11 cellular contexts compared by ENCODE assay signal in the genomic region with DNA sequence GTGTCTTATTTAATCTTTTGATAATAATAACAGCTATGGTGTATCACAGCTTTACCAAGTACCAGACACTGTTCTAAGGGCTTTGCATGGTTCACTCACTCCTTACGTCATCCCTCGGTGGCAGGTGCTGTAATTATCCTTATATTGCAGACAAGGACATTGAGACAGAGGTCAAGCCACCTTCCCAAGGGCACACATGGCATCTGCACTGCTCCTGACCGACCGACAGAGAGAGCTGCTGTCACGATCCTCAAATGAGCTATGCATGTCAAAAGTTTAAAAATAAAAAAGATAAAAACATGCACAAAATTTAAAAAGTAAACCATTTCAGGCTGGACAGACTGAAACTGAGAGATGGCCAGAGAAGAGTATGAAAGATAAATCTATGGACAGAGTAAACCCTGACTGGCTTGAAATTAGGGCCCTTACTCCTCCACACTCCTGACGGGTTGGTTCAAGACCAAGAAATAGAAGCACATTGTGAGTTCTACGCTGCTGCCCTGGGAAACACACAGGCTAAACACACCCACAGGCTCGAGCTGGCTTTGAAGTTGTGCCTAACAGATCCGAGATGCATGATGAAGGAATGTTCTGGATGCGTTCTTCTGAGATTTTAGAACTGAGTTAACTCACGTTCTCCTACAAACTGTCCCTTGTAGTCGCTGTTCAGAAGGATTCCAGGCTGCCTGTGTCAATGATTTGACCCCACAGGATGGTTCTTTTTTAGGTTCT.
DNase-seq lines count a peak whose midpoint lies in the region; ATAC-seq, FAIRE-seq and TF ChIP-seq lines count a peak whose summit lies in the region.
"Had no signal": no experiment of that assay in that cellular context is flagged by ENCODE, and none has a peak within 500 bp of the region (broad histone marks: within the 10 kb centered on the region; RNA-seq: fewer than 3 reads in every experiment).

No MANE protein-coding gene starts in this region.

- TF ChIP-seq EP300 in H1 (IDR thresholded peaks at IDR 0.05; ENCODE audit: borderline replicate concordance in 1 of 2, low read depth in 2 of 2, low read length in 2 of 2) = no peak

- intact Hi-C loops in right lobe of liver (cut with DNase I) (no loop called here), spleen (cut with DNase I; ENCODE audit: low total_unique reads) (no loop called here)

- H3K56ac ChIP-seq in H9 (ENCODE audit: insufficient read length, low read depth, low read length) = no peak overlapping the region
- H3K56ac ChIP-seq in H1 (replicated peaks; ENCODE audit: insufficient read length, low read depth, low read length) = no peak overlapping the region

- H3K27me3 ChIP-seq in H9 (ENCODE audit: insufficient read depth, low read length) = no peaks in the 10 kb centered on the region
- H3K27me3 ChIP-seq in H1 (replicated peaks in 1 of 4; ENCODE audit: control insufficient read depth in 3 of 4, extremely low read depth in 1 of 4, insufficient read depth in 3 of 4, low read length in 3 of 4) = no peaks in the 10 kb centered on the region
- H3K27me3 ChIP-seq in right lobe of liver = no peaks in the 10 kb centered on the region
- no peaks in the 10 kb centered on the region for H3K27me3 ChIP-seq in spleen (replicated peaks in 1 of 7)
- H3K27me3 ChIP-seq: thyroid gland had no signal

- FAIRE-seq in H1 (lab: Jason Lieb, UNC) = no peak

- H2AFZ ChIP-seq in H9 (ENCODE audit: low read length) (no peak overlapping the region), H1 (ENCODE audit: low read length) (no peak overlapping the region)

- H2BK15ac ChIP-seq in H9 (ENCODE audit: low read depth, low read length) (no peak overlapping the region), H1 (ENCODE audit: low read length) (peak overlapping the region; percentile 46; the same call in 1 of the 2 replicates)

- no peaks in the 10 kb centered on the region for H3K9me3 ChIP-seq in H9 (ENCODE audit: control insufficient read depth, low read depth, low read length)
- no peaks in the 10 kb centered on the region for H3K9me3 ChIP-seq in H1 (ENCODE audit: insufficient read depth in 2 of 2, low read depth in 1 of 2, low read length in 1 of 2)
- H3K9me3 ChIP-seq in right lobe of liver = no peaks in the 10 kb centered on the region
- peaks cover 0 to 4% (median 1%) of the 10 kb centered on the region in 8 donors for H3K9me3 ChIP-seq in spleen
- H3K9me3 ChIP-seq: thyroid gland had no signal

- no peak overlapping the region for H4K5ac ChIP-seq in H9 (ENCODE audit: insufficient read length, low read depth, low read length)
- no peak overlapping the region for H4K5ac ChIP-seq in H1 (ENCODE audit: insufficient read length, low read depth, low read length)

- no peak overlapping the region for H3K4me3 ChIP-seq in H1 (ENCODE audit: extremely low read depth in 1 of 4, insufficient read depth in 2 of 4, low read depth in 3 of 4, low read length in 4 of 4)
- no peak overlapping the region for H3K4me3 ChIP-seq in right lobe of liver
- no peak overlapping the region for H3K4me3 ChIP-seq in spleen
- H3K4me3 ChIP-seq: thyroid gland had no signal

- H4K8ac ChIP-seq in H9 (replicated peaks; ENCODE audit: insufficient read length, low read depth, low read length) (no peak overlapping the region), H1 (ENCODE audit: extremely low read depth, insufficient read depth, low read length) (no peak overlapping the region)

- no peak overlapping the region for H2BK20ac ChIP-seq in H9 (ENCODE audit: low read depth, low read length, poor library complexity, severe bottlenecking)
- no peak overlapping the region for H2BK20ac ChIP-seq in H1 (ENCODE audit: low read length)

- no peak overlapping the region for H3K27ac Mint-ChIP-seq in H9

- H3K79me1 ChIP-seq in H9 (ENCODE audit: insufficient read depth, low read depth, low read length, poor library complexity, severe bottlenecking) (no peaks in the 10 kb centered on the region), H1 (ENCODE audit: low read depth, low read length) (no peaks in the 10 kb centered on the region)

- no peaks in the 10 kb centered on the region for H3K23me2 ChIP-seq in H9 (ENCODE audit: insufficient read length, low read depth, low read length, poor library complexity, severe bottlenecking)
- H3K23me2 ChIP-seq in H1 (ENCODE audit: low read depth, low read length) = no peaks in the 10 kb centered on the region

- H2BK12ac ChIP-seq in H9 (ENCODE audit: insufficient read length, low read depth, low read length) (no peak overlapping the region), H1 (ENCODE audit: low read depth, low read length) (no peak overlapping the region)

- POLR2A ChIA-PET in H1 (lab: Charles Lee; ENCODE audit: partially characterized antibody) = interaction anchor here (0.6 to 1.8 kb wide), 3 partner anchors 72 to 293 kb away, joined by 3 to 6 read pairs (median 4); a partner anchor contains a TSS

- H3K23ac ChIP-seq in H9 (ENCODE audit: insufficient read length, low read depth, low read length) (no peak overlapping the region), H1 (ENCODE audit: insufficient read length) (no peak overlapping the region)

- H2AK5ac ChIP-seq in H9 (ENCODE audit: insufficient read length, low read length) (no peak overlapping the region), H1 (ENCODE audit: low read depth, low read length) (no peak overlapping the region)

- TF ChIP-seq POLR2A in H1 (IDR thresholded peaks at IDR 0.05; ENCODE audit: control extremely low read depth in 1 of 2, low read depth in 2 of 2, low read length in 2 of 2) (no peak), right lobe of liver (IDR thresholded peaks at IDR 0.05) (no peak), spleen (IDR thresholded peaks at IDR 0.05) (no peak)

- H3K14ac ChIP-seq in H9 (ENCODE audit: insufficient read depth, low read length) (no peak overlapping the region; the same call in 1 of the 2 replicates), H1 (ENCODE audit: insufficient read length) (no peak overlapping the region)

- WGBS in H9 (ENCODE audit: extremely low coverage, insufficient read length, low lambda C conversion rate) = no CpG with 5 or more reads among the region's 12 CpGs
- 83% methylated on average over 12 of the region's 12 CpGs; no CpG with 5 or more reads in 1 of the 2 experiments for WGBS in H1 (ENCODE audit: extremely low coverage in 1 of 2, insufficient coverage in 1 of 2, insufficient read length in 1 of 2, insufficient replicate concordance in 2 of 2, low coverage in 1 of 2, low lambda C conversion rate in 2 of 2, missing lambda C conversion rate in 1 of 2), 2 experiments
- 78% methylated on average over 12 of the region's 12 CpGs for WGBS in right lobe of liver (ENCODE audit: insufficient coverage, low coverage, low lambda C conversion rate, missing lambda C conversion rate)
- WGBS in spleen, 5 donors = 67 to 83% (median 77%) methylated on average over 12 of the region's 12 CpGs

- TF ChIP-seq CTCF in H9 (conservative IDR thresholded peaks at IDR 0.05) (peak; percentile 33; the same call in 1 of the 3 replicates), H1 (IDR thresholded peaks at IDR 0.05; ENCODE audit: control extremely low read depth in 1 of 3, insufficient read depth in 1 of 3, low read depth in 1 of 3, low read length in 3 of 3) (peak; percentile 14 to 29 (median 22); a peak in 3 of 4 replicates), right lobe of liver (IDR thresholded peaks at IDR 0.05) (peak in 3 of 4 donors; percentile 15 to 47 (median 35)), spleen (IDR thresholded peaks at IDR 0.05 in 8 of 11, conservative IDR thresholded peaks at IDR 0.05 in 3 of 11) (peak in 8 of 11 experiments; percentile 5 to 45 (median 36))

- H3K79me2 ChIP-seq in H9 (ENCODE audit: insufficient read depth, low read length) = no peaks in the 10 kb centered on the region
- H3K79me2 ChIP-seq in H1 (ENCODE audit: control insufficient read depth in 1 of 2, insufficient read depth in 2 of 2, low read length in 2 of 2) = no peaks in the 10 kb centered on the region

- H3K4ac ChIP-seq in H9 (ENCODE audit: low read depth, low read length) (no peak overlapping the region), H1 (replicated peaks; ENCODE audit: insufficient read length, low read depth, low read length) (no peak overlapping the region)

- H3K9ac ChIP-seq in H9 (ENCODE audit: extremely low read depth, insufficient read length, low read length) (no peak overlapping the region), H1 (replicated peaks in 1 of 4; ENCODE audit: extremely low read depth in 1 of 4, low read depth in 3 of 4, low read length in 3 of 4) (no peak overlapping the region)

- no peak overlapping the region for H3K27ac ChIP-seq in H9 (ENCODE audit: insufficient read length, low read depth, low read length)
- H3K27ac ChIP-seq in H1 (ENCODE audit: low read depth, low read length) = no peak overlapping the region
- H3K27ac ChIP-seq in right lobe of liver = peak overlapping the region in 2 of 3 donors; percentile 7 to 92
- H3K27ac ChIP-seq in spleen = peak overlapping the region in 6 of 8 donors; percentile 14 to 59 (median 42)

- no peaks in the 10 kb centered on the region for H3K36me3 ChIP-seq in H1 (ENCODE audit: control insufficient read depth in 2 of 4, insufficient read depth in 4 of 4, low read length in 3 of 4)
- H3K36me3 ChIP-seq in right lobe of liver = no peaks in the 10 kb centered on the region
- H3K36me3 ChIP-seq in spleen = no peaks in the 10 kb centered on the region
- H3K36me3 ChIP-seq: thyroid gland had no signal

- peak; percentile 24 to 37; a peak in 2 of 4 replicates for TF ChIP-seq RAD21 in H1 (IDR thresholded peaks at IDR 0.05 in 1 of 2, conservative IDR thresholded peaks at IDR 0.05 in 1 of 2; ENCODE audit: low read depth in 2 of 2, low read length in 2 of 2)

- H3K4me3 Mint-ChIP-seq in H9 = no peak overlapping the region
- H3K4me3 Mint-ChIP-seq: CD14-positive monocyte had no signal

- ATAC-seq in right lobe of liver = peak in 1 of 4 donors; percentile 7
- no peak for ATAC-seq in GM21529 (IDR thresholded peaks at IDR 0.05; ENCODE audit: unreplicated experiment)
- ATAC-seq in GM21423 (IDR thresholded peaks at IDR 0.05; ENCODE audit: unreplicated experiment) = no peak

- no peak overlapping the region for H4K91ac ChIP-seq in H9 (ENCODE audit: insufficient read length, low read depth, low read length)
- no peak overlapping the region for H4K91ac ChIP-seq in H1 (replicated peaks; ENCODE audit: insufficient read length, low read length)

- H3K18ac ChIP-seq in H9 (ENCODE audit: insufficient read length, low read depth, low read length) (no peak overlapping the region), H1 (ENCODE audit: extremely low read depth, low read length) (no peak overlapping the region)

- H2BK120ac ChIP-seq in H9 (ENCODE audit: low read depth, low read length, poor library complexity, severe bottlenecking) = no peak overlapping the region
- H2BK120ac ChIP-seq in H1 (replicated peaks; ENCODE audit: low read depth, low read length) = no peak overlapping the region

- H3K4me1 Mint-ChIP-seq in H9 = peaks cover 43 to 44% of the 10 kb centered on the region in 2 experiments

- H2BK5ac ChIP-seq in H9 (ENCODE audit: insufficient read length, low read length) (no peak overlapping the region), H1 (ENCODE audit: low read depth, low read length) (no peak overlapping the region)

- peaks cover 4 to 6% of the 10 kb centered on the region in 2 experiments for H3K9me3 Mint-ChIP-seq in H9

- no peak overlapping the region for H3T11ph ChIP-seq in H9 (ENCODE audit: low read length)

- H4K20me1 ChIP-seq in H9 (ENCODE audit: control insufficient read depth, insufficient read depth, insufficient read length) (no peaks in the 10 kb centered on the region), H1 (replicated peaks in 1 of 2; ENCODE audit: control insufficient read depth in 1 of 2, insufficient read depth in 2 of 2, low read length in 2 of 2) (no peaks in the 10 kb centered on the region)

- DNase-seq in H9 = no peak
- peak in 1 of 2 experiments; percentile 26 for DNase-seq in H1 (ENCODE audit: low read depth in 1 of 2, low spot score in 2 of 2)
- DNase-seq in right lobe of liver = no peak
- no peak for DNase-seq in spleen
- DNase-seq in pons (ENCODE audit: low spot score) = no peak
- no peak for DNase-seq in NCI-H1092 treated with DMSO at 0.1 percent for 48 hours (lab: John Stamatoyannopoulos, UW)
- DNase-seq: stimulated activated CD4-positive, alpha-beta T cell treated with anti-CD3 and anti-CD28 coated beads, Interleukin-4, amount 100 ng/mL, for 24 hours; thyroid gland had no signal

- H3K4me1 ChIP-seq in H9 (ENCODE audit: insufficient read depth, low read length) (0 out of 2 replicates have a peak, but pooled peaks cover 2% of the 10 kb centered on the region), H1 (replicated peaks in 1 of 4; ENCODE audit: control insufficient read depth in 3 of 4, insufficient read depth in 4 of 4, low read length in 3 of 4) (peaks cover 0 to 4% (median 2%) of the 10 kb centered on the region in 4 experiments; a peak in 5 of 7 replicates), right lobe of liver (peaks cover 2 to 75% (median 27%) of the 10 kb centered on the region in 4 donors), spleen (peaks cover 12 to 68% (median 35%) of the 10 kb centered on the region in 6 donors)

- CTCF ChIA-PET in H1 (lab: Charles Lee; ENCODE audit: partially characterized antibody) = interaction anchor here (0.6 to 3.5 kb wide), 9 partner anchors 8 to 293 kb away, joined by 3 to 8 read pairs (median 3); no protein-coding TSS in a partner anchor

- peaks cover 4 to 14% (median 7%) of the 10 kb centered on the region in 3 experiments; a peak in 6 of 7 replicates for H3K36me3 Mint-ChIP-seq in H9 (ENCODE audit: insufficient read depth in 1 of 3, low read depth in 3 of 3)

- no peaks in the 10 kb centered on the region for H3K27me3 Mint-ChIP-seq in H9 (ENCODE audit: low read depth)

- H3K4me2 ChIP-seq in H9 (ENCODE audit: insufficient read depth, insufficient read length, low read length) (no peak overlapping the region), H1 (ENCODE audit: insufficient read depth in 1 of 2, low read depth in 2 of 2, low read length in 2 of 2) (no peak overlapping the region)

Comparison
In these comparisons a context has a peak if more than half of its experiments do, and no peak if none do; other contexts are left out.
1. H3K27ac ChIP-seq: peak in right lobe of liver (2 of 3) and spleen (6 of 8); none in H9 (single experiment) and H1 (single experiment).
2. Peak in every context shown above with its lines, with median percentiles within 50 percentile points of each other: CTCF ChIP-seq.